8 cellular contexts compared by ENCODE assay signal in genomic region chr11:118915941-118916841, GRCh38. TPM values are rescaled to one million over a fixed set of nuclear protein-coding genes. Genes with fewer than 3 reads are reported as not detected.
DNase-seq lines count a peak whose midpoint lies in the region; ATAC-seq and TF ChIP-seq lines count a peak whose summit lies in the region.

No MANE protein-coding gene starts in this region.

- H3K9ac ChIP-seq in PC-3 (ENCODE audit: low read length) (peak overlapping the region; percentile 84), endocrine pancreas (ENCODE audit: control insufficient read depth, insufficient read depth, low read length) (peak overlapping the region; percentile 33)

- no peaks in the 10 kb centered on the region for H3K27me3 Mint-ChIP-seq in neural crest cell (ENCODE audit: low read depth)

- TF ChIP-seq CTCF in AG10803 (conservative IDR thresholded peaks at IDR 0.05; ENCODE audit: low read length) = no peak
- no peak for TF ChIP-seq CTCF in PC-3 (conservative IDR thresholded peaks at IDR 0.05; ENCODE audit: low read depth, low read length)
- no peak for TF ChIP-seq CTCF in neural crest cell (conservative IDR thresholded peaks at IDR 0.05)

- H3K79me2 ChIP-seq in PC-3 (ENCODE audit: low read length) = peaks cover 84% of the 10 kb centered on the region

- H3K27ac Mint-ChIP-seq in neural crest cell (ENCODE audit: unreplicated experiment) = peak overlapping the region; percentile 95

- no peaks in the 10 kb centered on the region for H3K36me3 Mint-ChIP-seq in neural crest cell (ENCODE audit: low read depth)

- H3K4me2 ChIP-seq in PC-3 (ENCODE audit: low read length) = peak overlapping the region; percentile 85

- BruUV-seq in PC-3 (replicated peaks; lab: Mats Ljungman, UMichigan) = no TSS peak

- CTCF ChIA-PET in PC-3 (lab: Charles Lee) = no interaction called here

- DNase-seq in AG10803 (ENCODE audit: low read depth) (no peak), PC-3 (no peak), neural crest cell (ENCODE audit: low read depth, low spot score) (no peak), erythroblast (lab: John Stamatoyannopoulos, UW) (no peak)
- DNase-seq in effector CD4-positive, alpha-beta T cell = no peak

- H3K27me3 ChIP-seq in PC-3 (ENCODE audit: low read length) = no peaks in the 10 kb centered on the region
- no peaks in the 10 kb centered on the region for H3K27me3 ChIP-seq in endocrine pancreas (ENCODE audit: control insufficient read depth, insufficient read depth, low read length)

- H3K4me1 Mint-ChIP-seq in neural crest cell = peaks cover 88% of the 10 kb centered on the region

- H3F3A ChIP-seq in PC-3 (ENCODE audit: low read length, unreplicated experiment) = peaks cover 28% of the 10 kb centered on the region

- H3K9me2 ChIP-seq in PC-3 (replicated peaks; ENCODE audit: low read length) = no peaks in the 10 kb centered on the region

- H3K36me3 ChIP-seq in PC-3 (ENCODE audit: low read depth, low read length) = no peaks in the 10 kb centered on the region
- no peaks in the 10 kb centered on the region for H3K36me3 ChIP-seq in endocrine pancreas (ENCODE audit: control insufficient read depth, insufficient read depth, low read length)

- peaks cover 97% of the 10 kb centered on the region for H3K4me1 ChIP-seq in PC-3 (ENCODE audit: insufficient read depth, low read length)
- peaks cover 6% of the 10 kb centered on the region for H3K4me1 ChIP-seq in endocrine pancreas (ENCODE audit: control insufficient read depth, insufficient read depth, low read length)

- no peaks in the 10 kb centered on the region for H3K9me3 Mint-ChIP-seq in neural crest cell

- H3K4me3 Mint-ChIP-seq in neural crest cell = peak overlapping the region; percentile 50

- POLR2A ChIA-PET in PC-3 (lab: Charles Lee; ENCODE audit: unreplicated experiment) = interaction anchor here (0.7 kb wide), 1 partner anchor 13 kb away, joined by 5 read pairs; no protein-coding TSS in a partner anchor

- no peaks in the 10 kb centered on the region for H4K20me1 ChIP-seq in PC-3 (ENCODE audit: low read length)

- no peak for ATAC-seq in PC-3
- ATAC-seq in HG02840 (IDR thresholded peaks at IDR 0.05; ENCODE audit: low FRiP score, unreplicated experiment) = no peak
- no peak for ATAC-seq in HG02885 (IDR thresholded peaks at IDR 0.05; ENCODE audit: poor library complexity, unreplicated experiment)

- TF ChIP-seq POLR2A in erythroblast (IDR thresholded peaks at IDR 0.05; ENCODE audit: low read length) = no peak

- peak overlapping the region; percentile 97 for H3K27ac ChIP-seq in PC-3 (ENCODE audit: low read length)

- intact Hi-C loops in PC-3 (cut with micrococcal nuclease) = no loop called here

- H2AFZ ChIP-seq in PC-3 (ENCODE audit: low read length) = no peak overlapping the region

- H3K4me3 ChIP-seq in AG10803 (ENCODE audit: low read length) (peak overlapping the region; percentile 33), PC-3 (ENCODE audit: low read length) (peak overlapping the region; percentile 45), endocrine pancreas (ENCODE audit: control insufficient read depth, insufficient read depth, low read length) (no peak overlapping the region)

- H3K9me3 ChIP-seq in PC-3 (ENCODE audit: low read length) (no peaks in the 10 kb centered on the region), endocrine pancreas (ENCODE audit: control insufficient read depth, low read length) (no peaks in the 10 kb centered on the region)

RNA-seq across cellular contexts. Expression of gene BCL9L, which starts 9.5 kb away (rescaled TPM):
- total RNA-seq in PC-3 (2014; rRNA removed) = 49.7 and 68.2 TPM in 2 replicates
- 19.2 and 21.2 TPM in 2 replicates for total RNA-seq in neural crest cell

RNA-seq across cellular contexts. Expression of gene CXCR5, which starts 32.5 kb away (rescaled TPM):
- total RNA-seq in PC-3 (2014; rRNA removed) = not detected in 2 replicates
- not detected in 2 replicates for total RNA-seq in neural crest cell

RNA-seq across cellular contexts. Expression of gene UPK2, which starts 39.9 kb away (rescaled TPM):
- 0.44 TPM in 1 of 2 replicates, not detected in the other for total RNA-seq in PC-3 (2014; rRNA removed)
- not detected in 2 replicates for total RNA-seq in neural crest cell

RNA-seq across cellular contexts. Expression of gene FOXR1, which starts 55.4 kb away (rescaled TPM):
- total RNA-seq in PC-3 (2014; rRNA removed) (not detected in 2 replicates), neural crest cell (not detected in 2 replicates)
